In genomic region chr21:44969066-44969649, GRCh38 we compare ENCODE assay signal across 16 cellular contexts. TPM values are rescaled to one million over a fixed set of nuclear protein-coding genes. Genes with fewer than 3 reads are reported as not detected.
DNase-seq lines count a peak whose midpoint lies in the region; ATAC-seq and TF ChIP-seq lines count a peak whose summit lies in the region.
"Had no signal": no experiment of that assay in that cellular context is flagged by ENCODE, and none has a peak within 500 bp of the region (broad histone marks: within the 10 kb centered on the region; RNA-seq: fewer than 3 reads in every experiment).

No MANE protein-coding gene starts in this region.

- peak overlapping the region; percentile 52 for H3K27ac ChIP-seq in mesenchymal stem cell (ENCODE audit: low read length, poor library complexity, severe bottlenecking)
- H3K27ac ChIP-seq in transverse colon = peak overlapping the region; percentile 4 to 72 (median 50)

- peak overlapping the region; percentile 64 for H3K27ac Mint-ChIP-seq in activated naive CD4-positive, alpha-beta T cell treated with anti-CD3 and anti-CD28 coated beads, Interleukin-2, amount 10 ng/mL, durations not matched to agents 7 days and 5 days
- H3K27ac Mint-ChIP-seq in activated naive CD8-positive, alpha-beta T cell treated with anti-CD3 and anti-CD28 coated beads, Interleukin-2, amount 10 ng/mL, durations not matched to agents 7 days and 5 days = peak overlapping the region; percentile 78

- H3K4me1 Mint-ChIP-seq in activated naive CD4-positive, alpha-beta T cell treated with anti-CD3 and anti-CD28 coated beads, Interleukin-2, amount 10 ng/mL, durations not matched to agents 7 days and 5 days = peaks cover 45% of the 10 kb centered on the region
- H3K4me1 Mint-ChIP-seq in activated naive CD8-positive, alpha-beta T cell treated with anti-CD3 and anti-CD28 coated beads, Interleukin-2, amount 10 ng/mL, durations not matched to agents 7 days and 5 days = peaks cover 27% of the 10 kb centered on the region

- no peak overlapping the region for H3K23ac ChIP-seq in mesenchymal stem cell (ENCODE audit: low read length in 2 of 2)

- peak overlapping the region; percentile 24 to 59 for H2BK12ac ChIP-seq in mesenchymal stem cell (ENCODE audit: low read length in 2 of 2)

- no peak overlapping the region for H3K9ac ChIP-seq in mesenchymal stem cell (ENCODE audit: low read length)

- no peak for TF ChIP-seq EP300 in transverse colon (IDR thresholded peaks at IDR 0.05; ENCODE audit: low read depth)

- no peak for DNase-seq in activated naive CD4-positive, alpha-beta T cell treated with anti-CD3 and anti-CD28 coated beads, Interleukin-2, amount 10 ng/mL, durations not matched to agents 7 days and 5 days
- no peak for DNase-seq in activated naive CD4-positive, alpha-beta T cell treated with Interleukin-2 at 50 U/mL for 16 hours
- DNase-seq in activated naive CD8-positive, alpha-beta T cell treated with anti-CD3 and anti-CD28 coated beads, Interleukin-2, amount 10 ng/mL, durations not matched to agents 7 days and 5 days = no peak
- DNase-seq in mesenchymal stem cell (no peak), transverse colon (no peak), cerebellar cortex (ENCODE audit: low spot score) (no peak)
- DNase-seq: ACHN; activated CD4-positive, alpha-beta T cell treated with anti-CD3 and anti-CD28 coated beads, Interleukin-2, amount 50 U/mL, for 4 hours; activated effector memory CD4-positive, alpha-beta T cell treated with anti-CD3 and anti-CD28 coated beads, Interleukin-2, amount 50 U/mL, for 16 hours; Caco-2; gastrocnemius medialis; NCI-H2081 treated with DMSO at 0.1 percent for 48 hours; stimulated activated CD8-positive, alpha-beta memory T cell treated with anti-CD3 and anti-CD28 coated beads, Interleukin-4, amount 100 ng/mL, for 48 hours; T1000 had no signal

- H3K4me3 ChIP-seq in mesenchymal stem cell (ENCODE audit: insufficient read depth in 1 of 2, low read depth in 1 of 2, low read length in 2 of 2) (no peak overlapping the region), transverse colon (no peak overlapping the region)
- H3K4me3 ChIP-seq: gastrocnemius medialis had no signal

- H3K27me3 Mint-ChIP-seq in activated naive CD4-positive, alpha-beta T cell treated with anti-CD3 and anti-CD28 coated beads, Interleukin-2, amount 10 ng/mL, durations not matched to agents 7 days and 5 days = no peaks in the 10 kb centered on the region
- no peaks in the 10 kb centered on the region for H3K27me3 Mint-ChIP-seq in activated naive CD8-positive, alpha-beta T cell treated with anti-CD3 and anti-CD28 coated beads, Interleukin-2, amount 10 ng/mL, durations not matched to agents 7 days and 5 days

- no peak overlapping the region for H3K4me2 ChIP-seq in mesenchymal stem cell (ENCODE audit: low read length, poor library complexity, severe bottlenecking)

- no peak for TF ChIP-seq POLR2A in transverse colon (IDR thresholded peaks at IDR 0.05)

- H3K4me3 Mint-ChIP-seq in activated naive CD4-positive, alpha-beta T cell treated with anti-CD3 and anti-CD28 coated beads, Interleukin-2, amount 10 ng/mL, durations not matched to agents 7 days and 5 days = no peak overlapping the region
- peak overlapping the region; percentile 29 for H3K4me3 Mint-ChIP-seq in activated naive CD8-positive, alpha-beta T cell treated with anti-CD3 and anti-CD28 coated beads, Interleukin-2, amount 10 ng/mL, durations not matched to agents 7 days and 5 days

- H3K9me3 Mint-ChIP-seq in activated naive CD4-positive, alpha-beta T cell treated with anti-CD3 and anti-CD28 coated beads, Interleukin-2, amount 10 ng/mL, durations not matched to agents 7 days and 5 days = no peaks in the 10 kb centered on the region
- no peaks in the 10 kb centered on the region for H3K9me3 Mint-ChIP-seq in activated naive CD8-positive, alpha-beta T cell treated with anti-CD3 and anti-CD28 coated beads, Interleukin-2, amount 10 ng/mL, durations not matched to agents 7 days and 5 days

- POLR2A ChIA-PET in activated naive CD8-positive, alpha-beta T cell treated with anti-CD3 and anti-CD28 coated beads, Interleukin-2, amount 10 ng/mL, durations not matched to agents 7 days and 5 days (lab: Charles Lee) = interaction anchor here (1.5 kb wide), 1 partner anchor 17 kb away, joined by 3 read pairs; no protein-coding TSS in a partner anchor

- peaks cover 24 to 49% of the 10 kb centered on the region in 2 experiments for H3K36me3 ChIP-seq in mesenchymal stem cell (ENCODE audit: control insufficient read depth in 1 of 2, insufficient read depth in 2 of 2, low read depth in 1 of 2, low read length in 2 of 2)
- no peaks in the 10 kb centered on the region for H3K36me3 ChIP-seq in transverse colon
- H3K36me3 ChIP-seq: gastrocnemius medialis had no signal

- H3K9me3 ChIP-seq in mesenchymal stem cell (ENCODE audit: control insufficient read depth, low read length) (no peaks in the 10 kb centered on the region), transverse colon (no peaks in the 10 kb centered on the region)
- H3K9me3 ChIP-seq: Caco-2, gastrocnemius medialis had no signal

- peak overlapping the region; percentile 12 for H2BK15ac ChIP-seq in mesenchymal stem cell (ENCODE audit: low read depth, poor library complexity, severe bottlenecking)

- H2BK120ac ChIP-seq in mesenchymal stem cell (ENCODE audit: low read depth, low read length) = peak overlapping the region; percentile 21

- no peak overlapping the region for H2BK5ac ChIP-seq in mesenchymal stem cell (ENCODE audit: low read depth, low read length, poor library complexity, severe bottlenecking)

- 67% methylated on average over 18 of the region's 18 CpGs for WGBS in mesenchymal stem cell
- WGBS in transverse colon (ENCODE audit: low coverage in 1 of 2), 2 donors = 57 to 93% methylated on average over 1 to 18 of the region's 18 CpGs

- CTCF ChIA-PET in activated naive CD4-positive, alpha-beta T cell treated with anti-CD3 and anti-CD28 coated beads, Interleukin-2, amount 10 ng/mL, durations not matched to agents 7 days and 5 days (lab: Charles Lee) = interaction anchor here (1.0 kb wide), 1 partner anchor 168 kb away, joined by 3 read pairs; no protein-coding TSS in a partner anchor

- ATAC-seq in activated naive CD8-positive, alpha-beta T cell treated with anti-CD3 and anti-CD28 coated beads, Interleukin-2, amount 10 ng/mL, durations not matched to agents 7 days and 5 days (ENCODE audit: low read depth) = no peak
- no peak for ATAC-seq in GM18867 (IDR thresholded peaks at IDR 0.05; ENCODE audit: unreplicated experiment)
- no peak for ATAC-seq in GM21515 (IDR thresholded peaks at IDR 0.05; ENCODE audit: unreplicated experiment)

- H3K36me3 Mint-ChIP-seq in activated naive CD4-positive, alpha-beta T cell treated with anti-CD3 and anti-CD28 coated beads, Interleukin-2, amount 10 ng/mL, durations not matched to agents 7 days and 5 days = peaks cover 23% of the 10 kb centered on the region
- H3K36me3 Mint-ChIP-seq in activated naive CD8-positive, alpha-beta T cell treated with anti-CD3 and anti-CD28 coated beads, Interleukin-2, amount 10 ng/mL, durations not matched to agents 7 days and 5 days = peaks cover 14% of the 10 kb centered on the region

- H3K4me1 ChIP-seq in mesenchymal stem cell (ENCODE audit: control insufficient read depth, insufficient read depth, low read depth, low read length) (peaks cover 64% of the 10 kb centered on the region), transverse colon (peaks cover 7 to 33% (median 20%) of the 10 kb centered on the region in 4 donors)
- H3K4me1 ChIP-seq: Caco-2 had no signal

- TF ChIP-seq CTCF in transverse colon (IDR thresholded peaks at IDR 0.05) = no peak

- peak overlapping the region; percentile 77 for H4K91ac ChIP-seq in mesenchymal stem cell (ENCODE audit: low read length)

- peak overlapping the region in 1 of 2 experiments; percentile 61 for H3K4ac ChIP-seq in mesenchymal stem cell (ENCODE audit: low read depth in 1 of 2, low read length in 2 of 2)

- in situ Hi-C loops in transverse colon (cut with MboI; ENCODE audit: low pct_ligation_motif_present in 1 of 4, low pct_unique_long_range_greater_than_20kb in 1 of 4, low sequenced_read_pairs in 3 of 4) = no loop called here

- peak overlapping the region; percentile 69 to 85 for H3K18ac ChIP-seq in mesenchymal stem cell (ENCODE audit: low read depth in 1 of 2, low read length in 2 of 2)

- H2AK5ac ChIP-seq in mesenchymal stem cell (ENCODE audit: low read length, severe bottlenecking) = peak overlapping the region; percentile 75

- H4K8ac ChIP-seq in mesenchymal stem cell (ENCODE audit: low read length) = peak overlapping the region; percentile 69

- H3K14ac ChIP-seq in mesenchymal stem cell (ENCODE audit: low read length in 2 of 2) = peak overlapping the region in 1 of 2 experiments; percentile 68

- H2AFZ ChIP-seq in mesenchymal stem cell (ENCODE audit: low read depth, low read length) = no peak overlapping the region

- peaks cover 13% of the 10 kb centered on the region for H3K79me1 ChIP-seq in mesenchymal stem cell (replicated peaks; ENCODE audit: low read length, poor library complexity, severe bottlenecking)

- no peaks in the 10 kb centered on the region for H3K27me3 ChIP-seq in mesenchymal stem cell (ENCODE audit: control insufficient read depth in 1 of 2, insufficient read depth in 1 of 2, low read length in 2 of 2)
- H3K27me3 ChIP-seq in transverse colon = no peaks in the 10 kb centered on the region
- H3K27me3 ChIP-seq: gastrocnemius medialis had no signal

- intact Hi-C loops in transverse colon (cut with DNase I; ENCODE audit: low total_unique reads) = no loop called here

RNA-seq across cellular contexts. Expression of gene SLX9, which starts 29.3 kb away (rescaled TPM):
- total RNA-seq in activated naive CD8-positive, alpha-beta T cell treated with anti-CD3 and anti-CD28 coated beads, Interleukin-2, amount 10 ng/mL, durations not matched to agents 7 days and 5 days = 10 to 100 TPM; 44.2 to 44.3 TPM
- polyA plus RNA-seq in mesenchymal stem cell (2013, experiment 1 of 2) = 14.7 TPM
- polyA plus RNA-seq in mesenchymal stem cell (2013, experiment 2 of 2) = 15.1 TPM
- total RNA-seq in transverse colon = 10 to 100 TPM in 3 of 4 donors, 1 to 10 TPM in 1; 8.1 to 46.0 (median 16.6) TPM

RNA-seq across cellular contexts. Expression of gene ITGB2, which starts 48.5 kb away (rescaled TPM):
- total RNA-seq in activated naive CD8-positive, alpha-beta T cell treated with anti-CD3 and anti-CD28 coated beads, Interleukin-2, amount 10 ng/mL, durations not matched to agents 7 days and 5 days = 100 to 1,000 TPM; 416 to 452 TPM
- polyA plus RNA-seq in mesenchymal stem cell (2013, experiment 1 of 2) = 0.40 TPM
- 0.14 TPM for polyA plus RNA-seq in mesenchymal stem cell (2013, experiment 2 of 2)
- 10 to 100 TPM; 14.2 to 32.4 (median 24.9) TPM for total RNA-seq in transverse colon

Comparison
In these comparisons a context has a peak if more than half of its experiments do, and no peak if none do; other contexts are left out.
1. RNA of gene ITGB2, which starts 48.5 kb away (total RNA-seq): 416 to 452 TPM in activated naive CD8-positive, alpha-beta T cell treated with anti-CD3 and anti-CD28 coated beads, Interleukin-2, amount 10 ng/mL, durations not matched to agents 7 days and 5 days; 14.2 to 32.4 TPM in transverse colon; every median in the first group is over 10 times any median in the second.